ENCODE assay signal across 12 cellular contexts in the genomic region with DNA sequence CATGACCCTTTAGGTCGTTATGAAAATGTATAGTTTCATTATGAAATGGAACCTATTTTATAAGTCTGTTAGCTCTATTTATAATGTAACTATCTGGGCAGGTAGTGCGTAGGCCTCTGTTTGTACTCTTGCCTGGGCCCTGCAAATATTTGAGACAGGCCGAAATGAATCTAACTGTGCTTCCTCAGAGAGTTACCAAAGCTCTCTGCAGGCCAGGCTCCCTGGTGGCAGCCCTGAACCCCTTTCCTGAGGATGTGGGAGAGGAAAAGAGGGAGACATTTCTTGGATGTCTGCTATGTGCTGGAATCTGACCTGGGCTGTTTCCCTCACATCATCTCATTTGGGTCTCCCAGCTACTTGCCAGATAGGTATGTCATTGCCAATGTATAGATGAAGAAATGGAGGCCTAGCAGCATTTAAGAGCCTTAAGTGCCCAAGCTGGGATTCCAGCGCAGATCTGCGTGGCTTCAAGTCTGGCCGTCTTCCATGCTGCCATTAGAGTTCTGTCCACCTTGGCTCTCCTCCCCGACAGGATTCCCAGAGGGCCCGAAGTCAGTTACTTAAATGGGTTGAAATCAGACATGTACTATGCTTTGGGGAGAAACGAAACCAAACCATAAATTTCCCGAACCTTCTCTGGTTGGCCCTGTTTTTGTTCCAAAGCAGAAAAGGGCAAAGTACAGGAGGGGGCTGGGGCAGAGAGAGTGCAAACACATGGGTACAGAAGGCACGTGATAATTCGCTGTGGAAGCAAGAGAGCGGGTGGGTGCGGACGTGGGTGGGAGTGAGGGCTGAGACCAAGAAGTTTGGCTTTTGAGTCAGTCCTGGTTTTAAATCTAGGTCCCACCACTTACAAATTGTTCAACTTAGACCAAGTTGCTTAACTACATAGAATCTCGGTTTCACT. TPM values are rescaled to one million over a fixed set of nuclear protein-coding genes. Genes with fewer than 3 reads are reported as not detected.
DNase-seq lines count a peak whose midpoint lies in the region; ATAC-seq, FAIRE-seq and TF ChIP-seq lines count a peak whose summit lies in the region.
"Had no signal": no experiment of that assay in that cellular context is flagged by ENCODE, and none has a peak within 500 bp of the region (broad histone marks: within the 10 kb centered on the region; RNA-seq: fewer than 3 reads in every experiment).

No MANE protein-coding gene starts in this region.

- no TSS peak for BruUV-seq in K562 (replicated peaks; lab: Mats Ljungman, UMichigan)

- H4K20me1 ChIP-seq in BLaER1 treated with 17β-estradiol and CSF1 and Interleukin-3, amounts not matched to agents 10 nM and 100 nM, result no peaks in the 10 kb centered on the region
- no peaks in the 10 kb centered on the region for H4K20me1 ChIP-seq in K562 (replicated peaks; ENCODE audit: control insufficient read depth, insufficient read depth, low read length)

- CTCF ChIA-PET in K562 (lab: Yijun Ruan, JAX; ENCODE audit: low intra/inter-chr PET ratio), result no interaction called here

- no peaks in the 10 kb centered on the region for H3K9me1 ChIP-seq in K562 (ENCODE audit: control insufficient read depth, insufficient read depth, low read length)

- POLR2A ChIA-PET in K562 (lab: Yijun Ruan, JAX), result interaction anchor here (0.6 kb wide), 1 partner anchor 291 kb away, joined by 3 read pairs; no protein-coding TSS in a partner anchor

- no peaks in the 10 kb centered on the region for H3K27me3 ChIP-seq in BLaER1 treated with 17β-estradiol and CSF1 and Interleukin-3, amounts not matched to agents 10 nM and 100 nM
- H3K27me3 ChIP-seq in K562 (ENCODE audit: control insufficient read depth in 2 of 2, insufficient read depth in 2 of 2, low read length in 2 of 2), result peaks cover 0 to 4% of the 10 kb centered on the region in 2 experiments; a peak in 1 of 5 replicates

- intact Hi-C loops in K562 (cut with micrococcal nuclease), result no loop called here

- no peak for TF ChIP-seq RAD21 in K562 (CRISPR knock-in tag; conservative IDR thresholded peaks at IDR 0.05 in 1 of 2, IDR thresholded peaks at IDR 0.05 in 1 of 2)

- no peaks in the 10 kb centered on the region for H3K36me3 ChIP-seq in BLaER1 treated with 17β-estradiol and CSF1 and Interleukin-3, amounts not matched to agents 10 nM and 100 nM
- H3K36me3 ChIP-seq in K562 (ENCODE audit: control insufficient read depth, insufficient read depth, low read length), result no peaks in the 10 kb centered on the region
- H3K36me3 ChIP-seq: prostate gland had no signal

- no peak for TF ChIP-seq EP300 in K562 (IDR thresholded peaks at IDR 0.05; ENCODE audit: low read length)

- no peak for TF ChIP-seq CTCF in K562 (IDR thresholded peaks at IDR 0.05 in 2 of 3, conservative IDR thresholded peaks at IDR 0.05 in 1 of 3; ENCODE audit: insufficient read depth in 2 of 3, low read depth in 1 of 3, low read length in 3 of 3)
- no peak for TF ChIP-seq CTCF in D721Med (IDR thresholded peaks at IDR 0.05; ENCODE audit: insufficient read depth, missing control alignments)

- TF ChIP-seq POLR2A in K562 (conservative IDR thresholded peaks at IDR 0.05), result no peak

- H3K9me3 ChIP-seq in BLaER1 treated with 17β-estradiol and CSF1 and Interleukin-3, amounts not matched to agents 10 nM and 100 nM (replicated peaks in 1 of 11), result peaks cover 0 to 9% (median 0%) of the 10 kb centered on the region in 11 experiments; a peak in 6 of 22 replicates
- peaks cover 6% of the 10 kb centered on the region for H3K9me3 ChIP-seq in K562 (replicated peaks; ENCODE audit: control insufficient read depth, insufficient read depth, low read depth, low read length)
- H3K9me3 ChIP-seq: prostate gland had no signal

- peaks cover 49 to 71% (median 61%) of the 10 kb centered on the region in 10 experiments for H3K4me1 ChIP-seq in BLaER1 treated with 17β-estradiol and CSF1 and Interleukin-3, amounts not matched to agents 10 nM and 100 nM
- H3K4me1 ChIP-seq in K562 (replicated peaks in 1 of 2; ENCODE audit: control insufficient read depth in 2 of 2, insufficient read depth in 2 of 2, low read length in 2 of 2), result peaks cover 0 to 9% of the 10 kb centered on the region in 2 experiments; a peak in 2 of 5 replicates
- H3K4me1 ChIP-seq: prostate gland had no signal

- in situ Hi-C loops in K562 (cut with MboI), result no loop called here

- H3K27ac ChIP-seq in BLaER1 treated with 17β-estradiol and CSF1 and Interleukin-3, amounts not matched to agents 10 nM and 100 nM, result peak overlapping the region; percentile 70 to 94 (median 86)
- H3K27ac ChIP-seq in K562 (ENCODE audit: extremely low read depth, low read depth, low read length), result no peak overlapping the region
- H3K27ac ChIP-seq: prostate gland had no signal

- H3K79me2 ChIP-seq in K562 (ENCODE audit: control insufficient read depth, insufficient read depth, low read length), result no peaks in the 10 kb centered on the region

- peak overlapping the region; percentile 42 to 77 (median 69) for H3K9ac ChIP-seq in BLaER1 treated with 17β-estradiol and CSF1 and Interleukin-3, amounts not matched to agents 10 nM and 100 nM
- no peak overlapping the region for H3K9ac ChIP-seq in K562 (ENCODE audit: insufficient read depth in 1 of 2, low read depth in 2 of 2, low read length in 2 of 2)

- WGBS in K562 (ENCODE audit: insufficient coverage, low coverage, missing lambda C conversion rate), result 51% methylated on average over 16 of the region's 16 CpGs

- peak; percentile 64 for DNase-seq in activated CD4-positive, CD25-positive, alpha-beta regulatory T cell treated with anti-CD3 and anti-CD28 coated beads, Interleukin-2, amount 50 U/mL, for 72 hours
- no peak for DNase-seq in K562 (ENCODE audit: extremely low read depth in 1 of 4, low spot score in 3 of 4)
- DNase-seq in stimulated activated CD4-positive, alpha-beta T cell treated with anti-CD3 and anti-CD28 coated beads, Interleukin-2, amount 100 ng/mL, for 24 hours, result peak; percentile 84 to 87
- DNase-seq in SIG-M5 (lab: John Stamatoyannopoulos, UW), result no peak
- no peak for DNase-seq in DMS53 treated with DMSO at 0.1 percent for 48 hours (lab: John Stamatoyannopoulos, UW; ENCODE audit: unreplicated experiment)
- DNase-seq in D721Med (ENCODE audit: insufficient read length, low spot score), result no peak
- no peak for DNase-seq in A172 (ENCODE audit: low spot score)
- DNase-seq: activated gamma-delta T cell, glutamatergic neuron, NCI-H524 treated with DMSO at 0.1 percent for 48 hours had no signal

- H3K4me2 ChIP-seq in BLaER1 treated with 17β-estradiol and CSF1 and Interleukin-3, amounts not matched to agents 10 nM and 100 nM, result peak overlapping the region; percentile 74 to 85 (median 79)
- no peak overlapping the region for H3K4me2 ChIP-seq in K562 (ENCODE audit: insufficient read depth, low read length)

- peak overlapping the region; percentile 60 for H2AFZ ChIP-seq in K562 (ENCODE audit: low read depth, low read length)

- no peak for FAIRE-seq in K562 (lab: Jason Lieb, UNC)
- no peak for FAIRE-seq in D721Med (lab: Jason Lieb, UNC)

- peak overlapping the region in 5 of 10 experiments; percentile 5 to 56 (median 29); a peak in 6 of 20 replicates for H3K4me3 ChIP-seq in BLaER1 treated with 17β-estradiol and CSF1 and Interleukin-3, amounts not matched to agents 10 nM and 100 nM
- H3K4me3 ChIP-seq in K562, result no peak overlapping the region
- H3K4me3 ChIP-seq: prostate gland had no signal

- no peak for ATAC-seq in K562

RNA-seq across cellular contexts. Expression of a gene that starts 33.0 kb away (rescaled TPM):
- 0.62 and 2.8 TPM in 2 replicates for total RNA-seq in K562 (2011; cell fraction: chromatin; rRNA removed; ENCODE audit: low replicate concordance)
- 1.6 and 2.2 TPM in 2 replicates for total RNA-seq in K562 (2011; cell fraction: nucleolus; rRNA removed)
- 1.1 and 1.2 TPM in 2 replicates for total RNA-seq in K562 (2011; cell fraction: nucleoplasm; rRNA removed)
- total RNA-seq in K562 (2014; rRNA removed) (0.14 and 0.33 TPM in 2 replicates), K562 (2014; rRNA removed; fragmentation: Illumina TruSeq; extraction: Trizol) (0.13 and 0.22 TPM in 2 replicates), K562 (2015; rRNA removed; fragmentation: Illumina TruSeq; extraction: Trizol) (0.30 and 0.51 TPM in 2 replicates), K562 (2021) (1.1 and 1.3 TPM in 2 replicates)
- polyA plus RNA-seq in K562 (2011; rRNA removed) (0.46 and 1.4 TPM in 2 replicates), K562 (2014; fragmentation: Illumina TruSeq; extraction: Trizol) (0.48 and 0.73 TPM in 2 replicates), K562 (2014; fragmentation: Nextera tagmentation; extraction: Ambion mirVana) (1 to 10 TPM in 1 of 2 experiments, under 1 TPM in 1; 0.58 to 1.0 TPM), K562 (2014; rRNA removed) (0.32 and 0.56 TPM in 2 replicates)
- polyA plus RNA-seq in K562 (2011; cell fraction: cytosol; rRNA removed), result 0.83 and 6.2 TPM in 2 replicates
- polyA plus RNA-seq in K562 (2011; cell fraction: nucleus; rRNA removed), result 0.28 and 2.5 TPM in 2 replicates
- polyA plus RNA-seq in K562 (2012), result 0.48 and 2.1 TPM in 2 replicates
- 1.1 and 4.7 TPM in 2 replicates for polyA minus RNA-seq in K562 (2011; rRNA and poly(A)+ RNA removed)
- polyA minus RNA-seq in K562 (2011; cell fraction: cytosol; rRNA and poly(A)+ RNA removed), result 1.3 TPM in 1 of 2 replicates, not detected in the other
- 0.67 and 1.5 TPM in 2 replicates for polyA minus RNA-seq in K562 (2011; cell fraction: nucleus; rRNA and poly(A)+ RNA removed)
- total RNA-seq in A172 (2014; rRNA removed; shearing (Covaris generic)), result not detected in 2 replicates

RNA-seq across cellular contexts. Expression of a gene that starts 49.3 kb away (rescaled TPM):
- total RNA-seq in K562 (2011; cell fraction: chromatin; rRNA removed; ENCODE audit: low replicate concordance), result 27.6 and 117 TPM in 2 replicates
- 14.3 and 19.2 TPM in 2 replicates for total RNA-seq in K562 (2011; cell fraction: nucleolus; rRNA removed)
- total RNA-seq in K562 (2011; cell fraction: nucleoplasm; rRNA removed), result 46.3 and 110 TPM in 2 replicates
- total RNA-seq in K562 (2014; rRNA removed), result 104 and 106 TPM in 2 replicates
- 114 and 120 TPM in 2 replicates for total RNA-seq in K562 (2014; rRNA removed; fragmentation: Illumina TruSeq; extraction: Trizol)
- total RNA-seq in K562 (2015; rRNA removed; fragmentation: Illumina TruSeq; extraction: Trizol), result 117 and 126 TPM in 2 replicates
- total RNA-seq in K562 (2021), result 91.2 and 95.0 TPM in 2 replicates
- polyA plus RNA-seq in K562 (2011; rRNA removed), result 33.7 and 64.1 TPM in 2 replicates
- 17.1 and 19.5 TPM in 2 replicates for polyA plus RNA-seq in K562 (2011; cell fraction: cytosol; rRNA removed)
- polyA plus RNA-seq in K562 (2011; cell fraction: nucleus; rRNA removed), result 24.8 and 26.4 TPM in 2 replicates
- polyA plus RNA-seq in K562 (2012), result 104 and 119 TPM in 2 replicates
- 132 and 142 TPM in 2 replicates for polyA plus RNA-seq in K562 (2014; fragmentation: Illumina TruSeq; extraction: Trizol)
- polyA plus RNA-seq in K562 (2014; fragmentation: Nextera tagmentation; extraction: Ambion mirVana), result 100 to 1,000 TPM; 115 to 135 TPM
- polyA plus RNA-seq in K562 (2014; rRNA removed), result 94.8 and 111 TPM in 2 replicates
- 59.4 and 78.3 TPM in 2 replicates for polyA minus RNA-seq in K562 (2011; rRNA and poly(A)+ RNA removed)
- 16.4 and 25.9 TPM in 2 replicates for polyA minus RNA-seq in K562 (2011; cell fraction: cytosol; rRNA and poly(A)+ RNA removed)
- polyA minus RNA-seq in K562 (2011; cell fraction: nucleus; rRNA and poly(A)+ RNA removed), result 67.2 and 84.4 TPM in 2 replicates
- total RNA-seq in A172 (2014; rRNA removed; shearing (Covaris generic)), result 161 and 168 TPM in 2 replicates

Comparison
In these comparisons a context has a peak if more than half of its experiments do, and no peak if none do; other contexts are left out.
1. H3K9ac ChIP-seq: peak in BLaER1 treated with 17β-estradiol and CSF1 and Interleukin-3, amounts not matched to agents 10 nM and 100 nM (11 of 11); none in K562 (0 of 2).
2. DNase-seq: peak in activated CD4-positive, CD25-positive, alpha-beta regulatory T cell treated with anti-CD3 and anti-CD28 coated beads, Interleukin-2, amount 50 U/mL, for 72 hours (single experiment) and stimulated activated CD4-positive, alpha-beta T cell treated with anti-CD3 and anti-CD28 coated beads, Interleukin-2, amount 100 ng/mL, for 24 hours (2 of 2); none in K562 (0 of 4), SIG-M5 (single experiment), DMS53 treated with DMSO at 0.1 percent for 48 hours (single experiment), D721Med (single experiment) and A172 (single experiment).